8 cellular contexts compared by ENCODE assay signal in the genomic region with DNA sequence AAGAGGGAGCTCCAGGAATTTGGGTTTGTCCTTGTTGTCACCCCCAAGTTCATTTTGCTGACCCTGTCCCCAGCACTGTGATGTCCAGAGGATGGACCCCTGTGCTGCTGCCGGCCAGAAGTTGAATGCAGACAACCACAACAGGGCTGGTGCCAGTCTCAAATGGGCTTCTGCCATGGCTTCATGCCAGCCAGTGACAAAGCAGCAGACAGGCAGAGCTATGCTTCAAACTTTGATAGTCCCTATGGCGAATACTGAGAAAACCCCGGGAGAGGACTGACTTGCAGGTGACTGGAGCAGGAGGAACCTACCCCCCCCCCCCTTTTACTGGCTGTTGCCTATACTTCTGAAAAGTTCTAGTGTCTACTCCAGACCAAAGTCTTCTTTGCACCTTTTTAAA. TPM values are rescaled to one million over a fixed set of nuclear protein-coding genes. Genes with fewer than 3 reads are reported as not detected.
A peak's percentile ranks its signal among the peaks of the same experiment; 100 is the strongest.
DNase-seq lines count a peak whose midpoint lies in the region; ATAC-seq and TF ChIP-seq lines count a peak whose summit lies in the region.

No MANE protein-coding gene starts in this region.

- H3K4me3 Mint-ChIP-seq in IgD-negative memory B cell: peak overlapping the region; percentile 90 to 100 (median 96)

- H2AK5ac ChIP-seq in mesendoderm (ENCODE audit: low read length): no peak overlapping the region

- WGBS in mesendoderm (ENCODE audit: extremely low coverage, insufficient coverage, low lambda C conversion rate): no CpG with 5 or more reads among the region's 3 CpGs

- peaks cover 92% of the 10 kb centered on the region for H3K79me2 ChIP-seq in mesendoderm (ENCODE audit: control insufficient read depth, insufficient read depth, low read length)

- ATAC-seq in HG03457 (IDR thresholded peaks at IDR 0.05; ENCODE audit: unreplicated experiment): no peak

- H3K18ac ChIP-seq in mesendoderm (ENCODE audit: low read length): peak overlapping the region; percentile 24

- CTCF ChIA-PET in AG04450 (lab: Charles Lee): interaction anchor here (1.0 to 1.3 kb wide), 3 partner anchors 171 to 290 kb away, joined by 4 to 7 read pairs (median 7); no protein-coding TSS in a partner anchor

- no peaks in the 10 kb centered on the region for H3K9me3 Mint-ChIP-seq in IgD-negative memory B cell

- H4K8ac ChIP-seq in mesendoderm (ENCODE audit: low read depth, low read length): no peak overlapping the region

- H3K9me3 ChIP-seq in AG04450 (ENCODE audit: control insufficient read depth, insufficient read depth, low read length) (no peaks in the 10 kb centered on the region; the same call in 1 of the 2 replicates), uterus (no peaks in the 10 kb centered on the region)

- POLR2A ChIA-PET in AG04450 (lab: Yijun Ruan, JAX): interaction anchor here (0.6 to 1.4 kb wide), 2 partner anchors 13 to 115 kb away, joined by 3 read pairs; no protein-coding TSS in a partner anchor

- peak overlapping the region in 2 of 3 donors; percentile 59 to 93 for H3K27ac Mint-ChIP-seq in IgD-negative memory B cell

- TF ChIP-seq POLR2A in uterus (IDR thresholded peaks at IDR 0.05): no peak

- H3K36me3 ChIP-seq in mesendoderm (ENCODE audit: control insufficient read depth, insufficient read depth, low read length) (peaks cover 19% of the 10 kb centered on the region), uterus (no peaks in the 10 kb centered on the region)

- H2BK120ac ChIP-seq in mesendoderm (ENCODE audit: low read depth, low read length): no peak overlapping the region

- no peaks in the 10 kb centered on the region for H3K36me3 Mint-ChIP-seq in IgD-negative memory B cell

- H3K56ac ChIP-seq in mesendoderm (ENCODE audit: low read length): peak overlapping the region; percentile 90

- H3K4me1 ChIP-seq in mesendoderm (ENCODE audit: control insufficient read depth, low read depth, low read length): peaks cover 39% of the 10 kb centered on the region
- peaks cover 19 to 36% of the 10 kb centered on the region in 2 donors for H3K4me1 ChIP-seq in uterus

- peaks cover 2% of the 10 kb centered on the region for H3K27me3 Mint-ChIP-seq in IgD-negative memory B cell

- peak overlapping the region; percentile 95 for H3K4me2 ChIP-seq in mesendoderm (ENCODE audit: low read length)

- H3K27ac ChIP-seq in AG04450 (ENCODE audit: low read depth, low read length) (no peak overlapping the region), mesendoderm (ENCODE audit: low read depth, low read length) (no peak overlapping the region), uterus (peak overlapping the region; percentile 99 to 100)

- peak overlapping the region; percentile 86 for H2BK5ac ChIP-seq in mesendoderm (ENCODE audit: low read length)

- no peak overlapping the region for H4K5ac ChIP-seq in mesendoderm (ENCODE audit: low read length)

- H3K27me3 ChIP-seq in AG04450 (ENCODE audit: control insufficient read depth, insufficient read depth, low read length): no peaks in the 10 kb centered on the region
- H3K27me3 ChIP-seq in mesendoderm (ENCODE audit: insufficient read depth, low read length, poor library complexity): no peaks in the 10 kb centered on the region
- H3K27me3 ChIP-seq in uterus: no peaks in the 10 kb centered on the region

- H3K79me1 ChIP-seq in mesendoderm (ENCODE audit: low read length): no peaks in the 10 kb centered on the region

- TF ChIP-seq CTCF in AG04450 (IDR thresholded peaks at IDR 0.05; ENCODE audit: low read depth, low read length): no peak
- TF ChIP-seq CTCF in cardiac fibroblast (IDR thresholded peaks at IDR 0.05; ENCODE audit: low read depth, low read length): no peak
- no peak for TF ChIP-seq CTCF in uterus (IDR thresholded peaks at IDR 0.05)

- peak overlapping the region; percentile 99 for H3K9ac ChIP-seq in mesendoderm (ENCODE audit: low read length)

- H3K4me3 ChIP-seq in AG04450 (ENCODE audit: low read depth, low read length) (peak overlapping the region; percentile 83), cardiac fibroblast (replicated peaks in 1 of 2; ENCODE audit: low read depth in 2 of 2, low read length in 2 of 2) (peak overlapping the region; percentile 82 to 86), mesendoderm (ENCODE audit: low read length) (peak overlapping the region; percentile 99), uterus (peak overlapping the region; percentile 51 to 71)

- H2BK15ac ChIP-seq in mesendoderm (replicated peaks; ENCODE audit: low read depth): no peak overlapping the region

- H3K4me1 Mint-ChIP-seq in IgD-negative memory B cell: peaks cover 37 to 49% (median 43%) of the 10 kb centered on the region in 3 donors

- peak overlapping the region; percentile 48 for H3K23ac ChIP-seq in mesendoderm (ENCODE audit: low read length)

- peak overlapping the region; percentile 72 for H3K4ac ChIP-seq in mesendoderm (ENCODE audit: low read depth, low read length)

- DNase-seq in AG04450 (ENCODE audit: low read depth, low spot score) (no peak), cardiac fibroblast (ENCODE audit: low read depth in 2 of 2) (peak in 1 of 2 donors; percentile 39), mesendoderm (no peak), uterus (no peak), T1000 (lab: John Stamatoyannopoulos, UW) (no peak)
- no peak for DNase-seq in activated CD4-positive, alpha-beta T cell treated with anti-CD3 and anti-CD28 coated beads for 1 hour

- intact Hi-C loops in uterus (cut with DNase I; ENCODE audit: low total_unique reads): loop anchor here (10.0 kb wide), 1 partner anchor 173 kb away; no protein-coding TSS in a partner anchor

RNA-seq across cellular contexts. Expression of a gene that starts 3.2 kb away (rescaled TPM):
- polyA plus RNA-seq in AG04450 (2011; rRNA removed): 7.4 and 8.0 TPM in 2 replicates
- polyA minus RNA-seq in AG04450 (2011; rRNA and poly(A)+ RNA removed): 19.6 and 24.1 TPM in 2 replicates
- 0.48 TPM for polyA plus RNA-seq in IgD-negative memory B cell
- polyA plus RNA-seq in mesendoderm (2013, experiment 1 of 2): 25.8 TPM
- polyA plus RNA-seq in mesendoderm (2013, experiment 2 of 2): 23.8 TPM
- total RNA-seq in uterus: 10 to 100 TPM; 22.4 to 48.4 (median 29.3) TPM

Comparison
In these comparisons a context has a peak if more than half of its experiments do, and no peak if none do; other contexts are left out.
1. H3K27ac ChIP-seq: peak in uterus (2 of 2); none in AG04450 (single experiment) and mesendoderm (single experiment).
2. Peak in every context shown above with its lines, with median percentiles within 50 percentile points of each other: H3K4me3 ChIP-seq.